23 cellular contexts compared by ENCODE assay signal in the genomic region with DNA sequence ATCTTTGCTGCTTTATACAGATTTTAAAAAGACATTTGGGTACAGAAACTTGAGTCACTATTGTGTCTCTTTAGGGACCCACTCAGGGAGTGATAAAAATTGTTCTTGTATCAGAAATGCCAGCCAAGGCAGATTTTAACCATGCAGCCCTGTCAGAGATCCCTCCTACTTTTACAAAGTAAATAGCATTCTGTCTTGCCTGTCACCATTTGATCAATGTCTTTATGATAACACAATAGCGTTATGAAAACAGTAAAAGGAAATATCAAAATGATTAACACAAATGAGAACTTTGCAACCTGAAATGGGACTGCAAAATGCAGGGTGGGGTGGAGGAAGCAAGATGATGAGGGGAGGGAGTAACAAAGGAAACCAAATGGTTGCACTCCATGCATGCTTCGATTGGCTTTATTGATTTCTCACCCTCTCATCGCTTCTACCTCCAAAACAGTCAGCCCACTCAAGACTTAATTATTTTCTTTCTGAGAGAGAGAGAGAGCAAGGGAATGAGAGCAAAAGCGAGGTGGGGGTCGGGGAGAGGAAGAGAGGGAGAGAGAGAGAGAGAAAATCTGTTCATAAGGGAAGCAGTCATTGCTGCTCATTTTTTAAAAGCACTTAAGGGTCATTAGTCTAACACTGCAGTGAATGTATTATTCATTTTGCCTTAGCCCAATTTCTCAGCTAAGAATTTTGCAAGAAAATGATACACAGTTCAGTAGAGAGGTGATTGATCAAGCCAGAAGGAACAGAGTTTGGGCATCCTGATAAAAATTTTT.
A peak's percentile ranks its signal among the peaks of the same experiment; 100 is the strongest.
DNase-seq lines count a peak whose midpoint lies in the region; ATAC-seq and TF ChIP-seq lines count a peak whose summit lies in the region.
"Had no signal": no experiment of that assay in that cellular context is flagged by ENCODE, and none has a peak within 500 bp of the region (broad histone marks: within the 10 kb centered on the region; RNA-seq: fewer than 3 reads in every experiment).

No MANE protein-coding gene starts in this region.

- peak; percentile 13 to 69 (median 18) for DNase-seq in NCI-H1417 (lab: John Stamatoyannopoulos, UW)
- DNase-seq in NCI-H1417 treated with DMSO at 0.1 percent for 48 hours (lab: John Stamatoyannopoulos, UW) = no peak
- peak; percentile 77 for DNase-seq in NCI-H748 (lab: John Stamatoyannopoulos, UW; ENCODE audit: unreplicated experiment)
- DNase-seq in mesenchymal stem cell = no peak
- no peak for DNase-seq in NCI-H2081 treated with DMSO at 0.1 percent for 48 hours (lab: John Stamatoyannopoulos, UW)
- no peak for DNase-seq in brain microvascular endothelial cell
- DNase-seq: activated CD4-positive, CD25-positive, alpha-beta regulatory T cell treated with anti-CD3 and anti-CD28 coated beads, Interleukin-2, amount 50 U/mL, for 72 hours; activated effector memory CD4-positive, alpha-beta T cell treated with Interleukin-2 at 50 U/mL for 16 hours; activated T-cell treated with anti-CD3 and anti-CD28 coated beads for 4 hours; anterior cingulate cortex; gastrocnemius medialis; NCI-H1694 treated with DMSO at 0.1 percent for 48 hours; NCI-H226; small intestine; stimulated activated naive CD8-positive, alpha-beta T cell treated with anti-CD3 and anti-CD28 coated beads, Interleukin-15, amount 100 ng/mL, for 72 hours had no signal

- no peak overlapping the region for H3K4ac ChIP-seq in mesenchymal stem cell (ENCODE audit: low read depth in 1 of 2, low read length in 2 of 2)

- no peak overlapping the region for H3K9ac ChIP-seq in mesenchymal stem cell (ENCODE audit: low read length)

- H2AFZ ChIP-seq in mesenchymal stem cell (ENCODE audit: low read depth, low read length) = no peak overlapping the region
- H2AFZ ChIP-seq: hepatocyte had no signal

- no peak overlapping the region for H3K23ac ChIP-seq in mesenchymal stem cell (ENCODE audit: low read length in 2 of 2)

- ATAC-seq in GM18505 (IDR thresholded peaks at IDR 0.05; ENCODE audit: unreplicated experiment) = no peak
- ATAC-seq in GM18909 (IDR thresholded peaks at IDR 0.05; ENCODE audit: poor library complexity, unreplicated experiment) = no peak
- ATAC-seq: gastrocnemius medialis; left lobe of liver; stimulated activated naive CD8-positive, alpha-beta T cell treated with anti-CD3 and anti-CD28 coated beads, Interleukin-15, amount 100 ng/mL, for 72 hours had no signal

- H3K4me3 ChIP-seq in mesenchymal stem cell (ENCODE audit: insufficient read depth in 1 of 2, low read depth in 1 of 2, low read length in 2 of 2) = no peak overlapping the region
- H3K4me3 ChIP-seq in brain microvascular endothelial cell (ENCODE audit: low read depth, low read length) = no peak overlapping the region
- H3K4me3 ChIP-seq: cardiac muscle cell, gastrocnemius medialis, hepatocyte, SK-N-MC, vagina had no signal

- H2BK15ac ChIP-seq in mesenchymal stem cell (ENCODE audit: low read depth, poor library complexity, severe bottlenecking) = no peak overlapping the region

- no peaks in the 10 kb centered on the region for H3K79me1 ChIP-seq in mesenchymal stem cell (replicated peaks; ENCODE audit: low read length, poor library complexity, severe bottlenecking)

- H2BK5ac ChIP-seq in mesenchymal stem cell (ENCODE audit: low read depth, low read length, poor library complexity, severe bottlenecking) = no peak overlapping the region

- H3K27ac ChIP-seq in mesenchymal stem cell (ENCODE audit: low read length, poor library complexity, severe bottlenecking) (no peak overlapping the region), brain microvascular endothelial cell (no peak overlapping the region)
- H3K27ac ChIP-seq: cardiac muscle cell, gastrocnemius medialis, hepatocyte, RWPE1, SK-N-MC, vagina had no signal

- TF ChIP-seq POLR2A in GM18505 (IDR thresholded peaks at IDR 0.05; ENCODE audit: borderline replicate concordance, extremely low read depth, insufficient read depth, insufficient read length) = no peak

- no peak overlapping the region for H3K4me2 ChIP-seq in mesenchymal stem cell (ENCODE audit: low read length, poor library complexity, severe bottlenecking)
- H3K4me2 ChIP-seq: hepatocyte had no signal

- H2AK5ac ChIP-seq in mesenchymal stem cell (ENCODE audit: low read length, severe bottlenecking) = no peak overlapping the region

- no peak overlapping the region for H2BK12ac ChIP-seq in mesenchymal stem cell (ENCODE audit: low read length in 2 of 2)

- H3K18ac ChIP-seq in mesenchymal stem cell (ENCODE audit: low read depth in 1 of 2, low read length in 2 of 2) = peak overlapping the region in 1 of 2 experiments; percentile 43

- H3K14ac ChIP-seq in mesenchymal stem cell (ENCODE audit: low read length in 2 of 2) = no peak overlapping the region

- no peaks in the 10 kb centered on the region for H3K9me3 ChIP-seq in mesenchymal stem cell (ENCODE audit: control insufficient read depth, low read length)
- H3K9me3 ChIP-seq: gastrocnemius medialis, vagina had no signal

- 83% methylated on average over 2 of the region's 5 CpGs for WGBS in mesenchymal stem cell

- in situ Hi-C loops in brain microvascular endothelial cell (cut with HindIII; ENCODE audit: low pct_ligation_motif_present, low sequenced_read_pairs) = no loop called here

- H3K27me3 ChIP-seq in mesenchymal stem cell (ENCODE audit: control insufficient read depth in 1 of 2, insufficient read depth in 1 of 2, low read length in 2 of 2) (no peaks in the 10 kb centered on the region), brain microvascular endothelial cell (replicated peaks) (no peaks in the 10 kb centered on the region)
- H3K27me3 ChIP-seq: cardiac muscle cell, gastrocnemius medialis, hepatocyte, vagina had no signal

- peak overlapping the region; percentile 34 for H2BK120ac ChIP-seq in mesenchymal stem cell (ENCODE audit: low read depth, low read length)

- H3K4me1 ChIP-seq in mesenchymal stem cell (ENCODE audit: control insufficient read depth, insufficient read depth, low read depth, low read length) = no peaks in the 10 kb centered on the region
- H3K4me1 ChIP-seq: gastrocnemius medialis, vagina had no signal

- H3K36me3 ChIP-seq in mesenchymal stem cell (ENCODE audit: control insufficient read depth in 1 of 2, insufficient read depth in 2 of 2, low read depth in 1 of 2, low read length in 2 of 2) (no peaks in the 10 kb centered on the region), brain microvascular endothelial cell (replicated peaks) (no peaks in the 10 kb centered on the region)
- H3K36me3 ChIP-seq: cardiac muscle cell, gastrocnemius medialis, vagina had no signal

- no peak for TF ChIP-seq CTCF in brain microvascular endothelial cell (IDR thresholded peaks at IDR 0.05; ENCODE audit: low read depth, low read length, missing control alignments)

- H4K8ac ChIP-seq in mesenchymal stem cell (ENCODE audit: low read length) = no peak overlapping the region

- H4K91ac ChIP-seq in mesenchymal stem cell (ENCODE audit: low read length) = no peak overlapping the region

Comparison
In these comparisons a context has a peak if more than half of its experiments do, and no peak if none do; other contexts are left out.
1. DNase-seq: peak in NCI-H1417 (3 of 3) and NCI-H748 (single experiment); none in NCI-H1417 treated with DMSO at 0.1 percent for 48 hours (single experiment), mesenchymal stem cell (single experiment), NCI-H2081 treated with DMSO at 0.1 percent for 48 hours (single experiment) and brain microvascular endothelial cell (single experiment).